11 cellular contexts compared by ENCODE assay signal in the genomic region with DNA sequence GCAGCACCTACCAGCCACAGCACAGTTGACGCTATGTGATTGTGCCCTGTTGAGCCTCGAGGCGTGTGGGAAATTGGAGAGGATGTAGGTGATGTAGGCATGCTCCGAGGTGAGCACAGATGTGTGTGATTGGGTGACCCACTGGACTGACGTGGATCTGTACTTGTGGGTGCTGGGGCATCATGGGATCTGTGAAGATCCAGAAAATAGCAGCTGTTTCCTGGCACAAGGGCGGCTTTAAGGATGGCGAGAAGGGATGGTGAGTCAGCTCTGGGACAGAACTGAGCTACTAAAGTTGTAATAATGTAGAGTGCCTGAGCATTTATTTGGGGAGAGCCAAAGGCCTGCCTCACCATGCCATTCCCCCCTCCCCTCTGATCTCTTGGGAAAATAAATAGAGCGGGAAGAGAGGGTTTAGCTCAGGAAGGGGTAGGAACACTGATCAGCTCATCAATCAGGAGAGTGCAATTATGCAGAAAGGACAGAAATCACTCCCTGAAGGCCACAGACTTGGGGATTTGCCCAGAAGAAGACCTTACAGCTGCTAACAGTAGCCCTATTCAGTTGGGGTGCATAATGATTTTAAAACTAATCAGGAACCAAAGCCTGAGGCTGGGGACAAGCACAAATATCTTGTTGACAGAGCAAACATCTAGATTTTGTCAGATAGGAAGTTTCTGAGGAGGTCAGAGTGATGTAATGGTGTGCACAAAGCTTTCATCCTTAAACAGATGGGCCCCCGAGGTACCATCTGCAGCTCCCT. TPM values are rescaled to one million over a fixed set of nuclear protein-coding genes. Genes with fewer than 3 reads are reported as not detected.
DNase-seq lines count a peak whose midpoint lies in the region; ATAC-seq and TF ChIP-seq lines count a peak whose summit lies in the region.
"Had no signal": no experiment of that assay in that cellular context is flagged by ENCODE, and none has a peak within 500 bp of the region (broad histone marks: within the 10 kb centered on the region; RNA-seq: fewer than 3 reads in every experiment).

No MANE protein-coding gene starts in this region.

- H3K9me3 ChIP-seq in mammary epithelial cell (replicated peaks; ENCODE audit: insufficient read depth, low read length) (no peaks in the 10 kb centered on the region), mesodermal cell (ENCODE audit: control insufficient read depth, low read length) (no peaks in the 10 kb centered on the region)

- CTCF ChIA-PET in mammary epithelial cell (lab: Charles Lee; ENCODE audit: low non-redundant PET): interaction anchor here (0.6 kb wide), 1 partner anchor 19 kb away, joined by 13 read pairs; no protein-coding TSS in a partner anchor

- H3K36me3 ChIP-seq in ACC112 (ENCODE audit: insufficient read depth, low read length): no peaks in the 10 kb centered on the region
- H3K36me3 ChIP-seq in mammary epithelial cell (ENCODE audit: insufficient read depth, low read length): no peaks in the 10 kb centered on the region
- peaks cover 34% of the 10 kb centered on the region for H3K36me3 ChIP-seq in mesodermal cell (ENCODE audit: control insufficient read depth, insufficient read depth, low read length)

- H3K27ac ChIP-seq in ACC112 (ENCODE audit: low read depth, low read length): peak overlapping the region; percentile 64
- no peak overlapping the region for H3K27ac ChIP-seq in mammary epithelial cell (ENCODE audit: insufficient read depth, low read depth, low read length)
- H3K27ac ChIP-seq in mesodermal cell (ENCODE audit: low read depth, low read length, severe bottlenecking): peak overlapping the region; percentile 77

- H3K4me3 ChIP-seq in ACC112 (ENCODE audit: low read depth, low read length) (peak overlapping the region; percentile 13; the same call in 1 of the 2 replicates), mammary epithelial cell (replicated peaks in 1 of 3; ENCODE audit: insufficient read depth in 1 of 3, low read depth in 2 of 3, low read length in 3 of 3) (no peak overlapping the region), mesodermal cell (ENCODE audit: extremely low read depth, insufficient read depth, low read length, poor library complexity, severe bottlenecking) (no peak overlapping the region)

- peak; percentile 85 for DNase-seq in M059J (ENCODE audit: low read depth)
- DNase-seq in mammary epithelial cell: peak; percentile 34
- DNase-seq in stimulated activated CD8-positive, alpha-beta memory T cell treated with anti-CD3 and anti-CD28 coated beads, Interleukin-4, amount 100 ng/mL, for 48 hours: no peak
- DNase-seq in dedifferentiated amniotic fluid mesenchymal stem cell (ENCODE audit: extremely low spot score): no peak
- DNase-seq: activated naive CD8-positive, alpha-beta T cell treated with anti-CD3 and anti-CD28 coated beads, Interleukin-2, amount 10 ng/mL, durations not matched to agents 7 days and 5 days; islet precursor cell; SW 1271 had no signal

- no peak overlapping the region for H2AFZ ChIP-seq in ACC112 (ENCODE audit: low read length, unreplicated experiment)
- no peak overlapping the region for H2AFZ ChIP-seq in mammary epithelial cell (ENCODE audit: low read depth, low read length)

- H3K4me1 ChIP-seq in ACC112 (ENCODE audit: control insufficient read depth, insufficient read depth, low read length, unreplicated experiment): peaks cover 41% of the 10 kb centered on the region
- H3K4me1 ChIP-seq in mammary epithelial cell (ENCODE audit: insufficient read depth, low read length): peaks cover 43% of the 10 kb centered on the region
- peaks cover 47% of the 10 kb centered on the region for H3K4me1 ChIP-seq in mesodermal cell (ENCODE audit: control insufficient read depth, insufficient read depth, low read length, poor library complexity, severe bottlenecking)

- H3K4me2 ChIP-seq in mammary epithelial cell (ENCODE audit: insufficient read depth, low read depth, low read length): no peak overlapping the region

- no peak overlapping the region for H3K9ac ChIP-seq in mammary epithelial cell (ENCODE audit: insufficient read depth, low read length)

- H3K27me3 ChIP-seq in ACC112 (ENCODE audit: insufficient read depth, low read length) (no peaks in the 10 kb centered on the region), mammary epithelial cell (ENCODE audit: insufficient read depth, low read length) (no peaks in the 10 kb centered on the region)

- no peak for TF ChIP-seq CTCF in mammary epithelial cell (conservative IDR thresholded peaks at IDR 0.05 in 1 of 2, IDR thresholded peaks at IDR 0.05 in 1 of 2; ENCODE audit: extremely low read depth in 1 of 2, insufficient read depth in 1 of 2, low read depth in 1 of 2, low read length in 2 of 2)

- no TSS peak for BruUV-seq in mammary epithelial cell (replicated peaks; lab: Mats Ljungman, UMichigan)

- ATAC-seq in HG03439 (IDR thresholded peaks at IDR 0.05; ENCODE audit: unreplicated experiment): no peak
- ATAC-seq in HG02884 (IDR thresholded peaks at IDR 0.05; ENCODE audit: unreplicated experiment): no peak

- dilution Hi-C loops in mammary epithelial cell (cut with HindIII; ENCODE audit: low sequenced_read_pairs): no loop called here

- WGBS in mammary epithelial cell (ENCODE audit: low coverage, missing lambda C conversion rate): 86% methylated on average over 8 of the region's 9 CpGs
- WGBS in mesodermal cell (ENCODE audit: insufficient coverage in 2 of 2), 2 experiments: 92 to 98% methylated on average over 6 to 7 of the region's 9 CpGs

- peaks cover 32% of the 10 kb centered on the region for H3K79me2 ChIP-seq in ACC112 (ENCODE audit: control insufficient read depth, insufficient read depth, low read length, unreplicated experiment)
- H3K79me2 ChIP-seq in mammary epithelial cell (ENCODE audit: insufficient read depth, low read length): peaks cover 99% of the 10 kb centered on the region

- intact Hi-C loops in mammary epithelial cell (cut with micrococcal nuclease): no loop called here

- H4K20me1 ChIP-seq in mammary epithelial cell (ENCODE audit: insufficient read depth, low read length): no peaks in the 10 kb centered on the region

- in situ Hi-C loops in mammary epithelial cell (cut with MboI; ENCODE audit: low sequenced_read_pairs in 2 of 2): no loop called here

RNA-seq across cellular contexts. Expression of gene TANC1, which starts 30.2 kb away (rescaled TPM):
- 14.6 and 22.8 TPM in 2 replicates for total RNA-seq in M059J (2014; rRNA removed; shearing (Covaris generic))
- total RNA-seq in mammary epithelial cell: 10 to 100 TPM; 46.6 to 51.5 TPM
- 28.8 TPM for polyA plus RNA-seq in mammary epithelial cell
- polyA minus RNA-seq in mammary epithelial cell: 44.2 TPM
- polyA plus RNA-seq in mesodermal cell (2013, experiment 1 of 2): 29.1 TPM
- 24.1 TPM for polyA plus RNA-seq in mesodermal cell (2013, experiment 2 of 2)

Comparison
In these comparisons a context has a peak if more than half of its experiments do, and no peak if none do; other contexts are left out.
1. DNase-seq: peak in M059J (single experiment) and mammary epithelial cell (single experiment); none in stimulated activated CD8-positive, alpha-beta memory T cell treated with anti-CD3 and anti-CD28 coated beads, Interleukin-4, amount 100 ng/mL, for 48 hours (single experiment) and dedifferentiated amniotic fluid mesenchymal stem cell (single experiment).